Comparison of ENCODE assay signal across 9 cellular contexts in genomic region chr22:30291334-30291892, GRCh38. TPM values are rescaled to one million over a fixed set of nuclear protein-coding genes. Genes with fewer than 3 reads are reported as not detected.
DNase-seq lines count a peak whose midpoint lies in the region; ATAC-seq and TF ChIP-seq lines count a peak whose summit lies in the region.
"Had no signal": no experiment of that assay in that cellular context is flagged by ENCODE, and none has a peak within 500 bp of the region (broad histone marks: within the 10 kb centered on the region; RNA-seq: fewer than 3 reads in every experiment).

No MANE protein-coding gene starts in this region.

- no peaks in the 10 kb centered on the region for H3K27me3 Mint-ChIP-seq in stimulated activated memory B cell treated with anti-CD40 and anti-IgM and Interleukin-4, amounts not matched to agents 10 μg/mL and 1 μg/mL and 100 μg/mL, for 72 hours
- peaks cover 3% of the 10 kb centered on the region for H3K27me3 Mint-ChIP-seq in endothelial cell (ENCODE audit: unreplicated experiment)

- POLR2A ChIA-PET in HCT116 (lab: Charles Lee): interaction anchor here (0.6 to 1.0 kb wide), 3 partner anchors 11 to 96 kb away, joined by 3 to 4 read pairs (median 3); partner anchors contain the start of gene RNF215

- WGBS in liver: 90% methylated on average over 9 of the region's 9 CpGs

- no TSS peak for BruUV-seq in HCT116 (replicated peaks; lab: Mats Ljungman, UMichigan)

- peak overlapping the region; percentile 97 for H3K4me2 ChIP-seq in HCT116 (ENCODE audit: low read length)

- H3K36me3 ChIP-seq in HCT116 (ENCODE audit: control insufficient read depth in 1 of 2, insufficient read depth in 2 of 2, low read length in 2 of 2): peaks cover 2 to 4% of the 10 kb centered on the region in 2 experiments; a peak in 2 of 4 replicates
- H3K36me3 ChIP-seq in WERI-Rb-1: peaks cover 27% of the 10 kb centered on the region
- H3K36me3 ChIP-seq in liver (ENCODE audit: control insufficient read depth in 4 of 4, insufficient read depth in 3 of 4, low read depth in 1 of 4, low read length in 3 of 4): peaks cover 10 to 37% (median 13%) of the 10 kb centered on the region in 4 donors

- DNase-seq in HCT116 (ENCODE audit: low read depth, low spot score): no peak
- no peak for DNase-seq in WERI-Rb-1
- DNase-seq in NCI-H526 (lab: John Stamatoyannopoulos, UW): no peak
- DNase-seq in endothelial cell (ENCODE audit: low spot score): no peak
- DNase-seq: NCI-H226 had no signal

- no peaks in the 10 kb centered on the region for H3K9me2 ChIP-seq in HCT116 (ENCODE audit: insufficient read depth)

- CTCF ChIA-PET in HCT116 (lab: Charles Lee): interaction anchor here (4.6 to 5.4 kb wide), 2 partner anchors 35 to 97 kb away, joined by 57 to 81 read pairs; partner anchors contain the start of genes RNF215 and TBC1D10A

- H3K4me1 ChIP-seq in HCT116 (ENCODE audit: control insufficient read depth in 1 of 2, insufficient read depth in 2 of 2, low read length in 2 of 2) (peaks cover 37 to 48% of the 10 kb centered on the region in 2 experiments), liver (ENCODE audit: control insufficient read depth in 4 of 4, insufficient read depth in 4 of 4, low read length in 3 of 4) (peaks cover 8 to 44% (median 33%) of the 10 kb centered on the region in 4 donors)

- no peak overlapping the region for H3K4me3 ChIP-seq in HCT116 (replicated peaks in 1 of 2; ENCODE audit: low read depth in 1 of 2, low read length in 2 of 2)
- H3K4me3 ChIP-seq in WERI-Rb-1 (ENCODE audit: low read depth, low read length): no peak overlapping the region
- H3K4me3 ChIP-seq in liver (ENCODE audit: low read depth in 1 of 3, low read length in 3 of 3): no peak overlapping the region

- H4K20me1 ChIP-seq in HCT116 (ENCODE audit: insufficient read depth): no peaks in the 10 kb centered on the region

- H3K9ac ChIP-seq in HCT116 (ENCODE audit: low read length) (no peak overlapping the region), liver (ENCODE audit: low read depth in 1 of 2, low read length in 2 of 2) (no peak overlapping the region)

- intact Hi-C loops in HCT116 (cut with micrococcal nuclease): no loop called here

- H3K27me3 ChIP-seq in HCT116 (ENCODE audit: insufficient read depth, low read length) (no peaks in the 10 kb centered on the region), WERI-Rb-1 (ENCODE audit: insufficient read depth, low read depth, severe bottlenecking) (no peaks in the 10 kb centered on the region), liver (ENCODE audit: control insufficient read depth in 4 of 4, insufficient read depth in 4 of 4, low read length in 3 of 4) (no peaks in the 10 kb centered on the region)

- TF ChIP-seq RAD21 in HCT116 (IDR thresholded peaks at IDR 0.05; ENCODE audit: low read depth) (no peak), liver (IDR thresholded peaks at IDR 0.05) (no peak)

- H3K27ac ChIP-seq in HCT116 (ENCODE audit: low read depth, low read length): peak overlapping the region; percentile 40; the same call in 1 of the 2 replicates
- H3K27ac ChIP-seq in WERI-Rb-1: peak overlapping the region; percentile 12
- peak overlapping the region; percentile 51 to 56 for H3K27ac ChIP-seq in liver (ENCODE audit: low read depth in 1 of 2, low read length in 2 of 2)

- RAD21 ChIA-PET in HCT116 (lab: Charles Lee; ENCODE audit: low non-redundant PET in 1 of 2, low total read pairs in 2 of 2, uncharacterized antibody in 2 of 2, unreplicated experiment in 2 of 2): interaction anchor here in 1 of 2 experiments (1.1 kb wide), 1 partner anchor 36 kb away, joined by 9 read pairs; the partner anchor contains the start of gene TBC1D10A

- H3K4me1 Mint-ChIP-seq in stimulated activated memory B cell treated with anti-CD40 and anti-IgM and Interleukin-4, amounts not matched to agents 10 μg/mL and 1 μg/mL and 100 μg/mL, for 72 hours: peaks cover 40% of the 10 kb centered on the region
- peaks cover 10% of the 10 kb centered on the region for H3K4me1 Mint-ChIP-seq in endothelial cell (ENCODE audit: unreplicated experiment)

- H3K9me3 ChIP-seq in HCT116 (ENCODE audit: control insufficient read depth in 1 of 2, insufficient read depth in 1 of 2, low read depth in 1 of 2, low read length in 2 of 2) (no peaks in the 10 kb centered on the region), WERI-Rb-1 (ENCODE audit: severe bottlenecking) (no peaks in the 10 kb centered on the region), liver (ENCODE audit: control insufficient read depth in 4 of 4, low read length in 3 of 4) (no peaks in the 10 kb centered on the region)

- peak overlapping the region; percentile 81 for H3K27ac Mint-ChIP-seq in stimulated activated memory B cell treated with anti-CD40 and anti-IgM and Interleukin-4, amounts not matched to agents 10 μg/mL and 1 μg/mL and 100 μg/mL, for 72 hours
- no peak overlapping the region for H3K27ac Mint-ChIP-seq in endothelial cell (ENCODE audit: unreplicated experiment)

- ATAC-seq in HCT116 (no peak), GM18498 (IDR thresholded peaks at IDR 0.05; ENCODE audit: unreplicated experiment) (no peak)
- ATAC-seq in stimulated activated memory B cell treated with anti-CD40 and anti-IgM and Interleukin-4, amounts not matched to agents 10 μg/mL and 1 μg/mL and 100 μg/mL, for 72 hours: no peak

- TF ChIP-seq POLR2A in HCT116 (IDR thresholded peaks at IDR 0.05; ENCODE audit: borderline replicate concordance, extremely low read depth, insufficient read depth, insufficient read length): no peak

- H3K36me3 Mint-ChIP-seq in stimulated activated memory B cell treated with anti-CD40 and anti-IgM and Interleukin-4, amounts not matched to agents 10 μg/mL and 1 μg/mL and 100 μg/mL, for 72 hours: peaks cover 34% of the 10 kb centered on the region
- H3K36me3 Mint-ChIP-seq in endothelial cell (ENCODE audit: low read depth, unreplicated experiment): peaks cover 16% of the 10 kb centered on the region

- no peak overlapping the region for H3K4me3 Mint-ChIP-seq in stimulated activated memory B cell treated with anti-CD40 and anti-IgM and Interleukin-4, amounts not matched to agents 10 μg/mL and 1 μg/mL and 100 μg/mL, for 72 hours
- H3K4me3 Mint-ChIP-seq in endothelial cell (ENCODE audit: unreplicated experiment): no peak overlapping the region

- TF ChIP-seq CTCF in HCT116 (IDR thresholded peaks at IDR 0.05 in 2 of 3, conservative IDR thresholded peaks at IDR 0.05 in 1 of 3; ENCODE audit: borderline replicate concordance in 1 of 3, insufficient read depth in 1 of 3, low read depth in 2 of 3, low read length in 2 of 3): no peak
- no peak for TF ChIP-seq CTCF in WERI-Rb-1 (IDR thresholded peaks at IDR 0.05; ENCODE audit: low read depth, low read length)
- no peak for TF ChIP-seq CTCF in liver (IDR thresholded peaks at IDR 0.05; ENCODE audit: low read depth, low read length, missing input control)
- TF ChIP-seq CTCF in endothelial cell (IDR thresholded peaks at IDR 0.05; ENCODE audit: unreplicated experiment): no peak

- no peaks in the 10 kb centered on the region for H3K9me3 Mint-ChIP-seq in stimulated activated memory B cell treated with anti-CD40 and anti-IgM and Interleukin-4, amounts not matched to agents 10 μg/mL and 1 μg/mL and 100 μg/mL, for 72 hours
- H3K9me3 Mint-ChIP-seq in endothelial cell (ENCODE audit: unreplicated experiment): no peaks in the 10 kb centered on the region

- H2AFZ ChIP-seq in HCT116 (ENCODE audit: low read depth, low read length, poor library complexity, severe bottlenecking): no peak overlapping the region

- H3K79me2 ChIP-seq in HCT116 (ENCODE audit: insufficient read depth, low read length): no peaks in the 10 kb centered on the region

TF ChIP-seq in HCT116, 20 proteins besides CTCF, POLR2A, EP300 and RAD21:
- TF ChIP-seq, protein P1, sequence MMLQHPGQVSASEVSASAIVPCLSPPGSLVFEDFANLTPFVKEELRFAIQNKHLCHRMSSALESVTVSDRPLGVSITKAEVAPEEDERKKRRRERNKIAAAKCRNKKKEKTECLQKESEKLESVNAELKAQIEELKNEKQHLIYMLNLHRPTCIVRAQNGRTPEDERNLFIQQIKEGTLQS (IDR thresholded peaks at IDR 0.05): no peak
- TF ChIP-seq ELF1 (IDR thresholded peaks at IDR 0.05; ENCODE audit: borderline replicate concordance, low read depth): no peak
- TF ChIP-seq EGR1 (IDR thresholded peaks at IDR 0.05; ENCODE audit: low read depth): no peak

TF ChIP-seq in liver, 16 proteins besides CTCF, POLR2A, EP300 and RAD21 (continues in another document):
- TF ChIP-seq, protein P2, sequence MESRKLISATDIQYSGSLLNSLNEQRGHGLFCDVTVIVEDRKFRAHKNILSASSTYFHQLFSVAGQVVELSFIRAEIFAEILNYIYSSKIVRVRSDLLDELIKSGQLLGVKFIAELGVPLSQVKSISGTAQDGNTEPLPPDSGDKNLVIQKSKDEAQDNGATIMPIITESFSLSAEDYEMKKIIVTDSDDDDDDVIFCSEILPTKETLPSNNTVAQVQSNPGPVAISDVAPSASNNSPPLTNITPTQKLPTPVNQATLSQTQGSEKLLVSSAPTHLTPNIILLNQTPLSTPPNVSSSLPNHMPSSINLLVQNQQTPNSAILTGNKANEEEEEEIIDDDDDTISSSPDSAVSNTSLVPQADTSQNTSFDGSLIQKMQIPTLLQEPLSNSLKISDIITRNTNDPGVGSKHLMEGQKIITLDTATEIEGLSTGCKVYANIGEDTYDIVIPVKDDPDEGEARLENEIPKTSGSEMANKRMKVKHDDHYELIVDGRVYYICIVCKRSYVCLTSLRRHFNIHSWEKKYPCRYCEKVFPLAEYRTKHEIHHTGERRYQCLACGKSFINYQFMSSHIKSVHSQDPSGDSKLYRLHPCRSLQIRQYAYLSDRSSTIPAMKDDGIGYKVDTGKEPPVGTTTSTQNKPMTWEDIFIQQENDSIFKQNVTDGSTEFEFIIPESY (IDR thresholded peaks at IDR 0.05): no peak
- no peak for TF ChIP-seq NR2F2 (IDR thresholded peaks at IDR 0.05)
- no peak for TF ChIP-seq FOXA1 (IDR thresholded peaks at IDR 0.05)
- TF ChIP-seq MAX (IDR thresholded peaks at IDR 0.05): no peak

RNA-seq across cellular contexts. Expression of gene CASTOR1, which starts 2.1 kb away (rescaled TPM):
- total RNA-seq in HCT116 (2021; ENCODE audit: unreplicated experiment) (6.5 TPM), liver (1 to 10 TPM; 1.8 to 2.5 TPM), endothelial cell (ENCODE audit: unreplicated experiment) (17.2 TPM)
- polyA plus RNA-seq in HCT116 (2012): 5.2 and 5.6 TPM in 2 replicates
- polyA plus RNA-seq in liver: 1 to 10 TPM; 2.2 to 5.4 TPM

RNA-seq across cellular contexts. Expression of gene OSM, which starts 24.8 kb away (rescaled TPM):
- total RNA-seq in HCT116 (2021; ENCODE audit: unreplicated experiment) (not detected), liver (under 1 TPM; 0.25 to 0.84 TPM), endothelial cell (ENCODE audit: unreplicated experiment) (not detected)
- polyA plus RNA-seq in HCT116 (2012): 0.04 and 0.05 TPM in 2 replicates
- polyA plus RNA-seq in liver: under 1 TPM in 1 of 2 donors, not detected in 1; 0.09 TPM
- total RNA-seq: lung microvascular endothelial cell had no signal

RNA-seq across cellular contexts. Expression of gene TBC1D10A, which starts 35.3 kb away (rescaled TPM):
- 18.6 TPM for total RNA-seq in HCT116 (2021; ENCODE audit: unreplicated experiment)
- polyA plus RNA-seq in HCT116 (2012): 20.1 and 20.7 TPM in 2 replicates
- total RNA-seq in liver: 1 to 10 TPM; 3.6 to 8.2 TPM
- polyA plus RNA-seq in liver: 1 to 10 TPM; 8.2 to 9.2 TPM
- total RNA-seq in endothelial cell (ENCODE audit: unreplicated experiment): 7.9 TPM

RNA-seq across cellular contexts. Expression of gene LIF, which starts 44.9 kb away (rescaled TPM):
- 75.4 TPM for total RNA-seq in HCT116 (2021; ENCODE audit: unreplicated experiment)
- polyA plus RNA-seq in HCT116 (2012): 105 and 129 TPM in 2 replicates
- total RNA-seq in liver: under 1 TPM; 0.08 to 0.09 TPM
- polyA plus RNA-seq in liver: under 1 TPM in 1 of 2 donors, not detected in 1; 0.10 TPM
- total RNA-seq in endothelial cell (ENCODE audit: unreplicated experiment): 0.23 TPM
